In the genomic region with DNA sequence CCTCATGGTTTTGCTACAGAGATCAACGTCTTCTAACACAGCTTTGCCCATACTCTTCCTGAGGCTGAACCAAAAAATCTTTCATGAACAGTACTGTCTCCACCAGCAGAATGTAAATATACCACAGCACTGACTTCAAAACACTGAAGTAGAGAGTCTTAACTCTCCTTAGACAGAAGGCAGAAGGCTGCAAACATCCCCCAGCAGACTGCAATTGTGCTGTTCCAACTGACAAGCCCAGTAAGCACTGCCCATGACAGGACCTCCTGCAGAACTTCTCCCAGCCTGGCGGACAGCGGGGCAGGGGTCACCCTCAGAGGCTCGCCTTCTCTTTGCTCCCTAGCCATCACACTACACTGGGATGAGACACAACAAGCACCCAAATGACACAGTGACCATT, we compare ENCODE assay signal across 11 cellular contexts.
DNase-seq lines count a peak whose midpoint lies in the region; ATAC-seq, FAIRE-seq and TF ChIP-seq lines count a peak whose summit lies in the region.
"Had no signal": no experiment of that assay in that cellular context is flagged by ENCODE, and none has a peak within 500 bp of the region (broad histone marks: within the 10 kb centered on the region; RNA-seq: fewer than 3 reads in every experiment).

No MANE protein-coding gene starts in this region.

- H3K27me3 ChIP-seq in K562 (ENCODE audit: control insufficient read depth in 2 of 2, insufficient read depth in 2 of 2, low read length in 2 of 2) (no peaks in the 10 kb centered on the region), hepatocyte (no peaks in the 10 kb centered on the region), trophoblast cell (ENCODE audit: insufficient read depth, low read length) (no peaks in the 10 kb centered on the region), small intestine (ENCODE audit: control insufficient read depth in 2 of 2, insufficient read depth in 2 of 2, low read length in 2 of 2) (no peaks in the 10 kb centered on the region)
- H3K27me3 ChIP-seq: foreskin keratinocyte had no signal

- no peaks in the 10 kb centered on the region for H3K4me1 ChIP-seq in K562 (replicated peaks in 1 of 2; ENCODE audit: control insufficient read depth in 2 of 2, insufficient read depth in 2 of 2, low read length in 2 of 2)
- H3K4me1 ChIP-seq in hepatocyte (ENCODE audit: insufficient read depth): peaks cover 15% of the 10 kb centered on the region
- H3K4me1 ChIP-seq in trophoblast cell (ENCODE audit: control insufficient read depth in 1 of 2, insufficient read depth in 2 of 2, low read length in 2 of 2): peaks cover 6 to 8% of the 10 kb centered on the region in 2 experiments
- peaks cover 2 to 6% of the 10 kb centered on the region in 2 donors for H3K4me1 ChIP-seq in small intestine (ENCODE audit: control insufficient read depth in 2 of 2, insufficient read depth in 1 of 2, low read depth in 1 of 2, low read length in 1 of 2)

- H3K79me2 ChIP-seq in K562 (ENCODE audit: control insufficient read depth, insufficient read depth, low read length) (peaks cover 3% of the 10 kb centered on the region; the same call in 2 of the 3 replicates), hepatocyte (peaks cover 82% of the 10 kb centered on the region), trophoblast cell (ENCODE audit: control insufficient read depth, insufficient read depth, low read length, poor library complexity) (peaks cover 1% of the 10 kb centered on the region)

- H3K18ac ChIP-seq in trophoblast cell (ENCODE audit: low read length): no peak overlapping the region

- DNase-seq in Ammon's horn (ENCODE audit: low spot score): peak; percentile 32
- DNase-seq in K562 (ENCODE audit: extremely low read depth in 1 of 4, low spot score in 3 of 4): no peak
- DNase-seq in hepatocyte (ENCODE audit: low spot score): peak; percentile 18
- no peak for DNase-seq in trophoblast cell
- DNase-seq in small intestine: no peak
- no peak for DNase-seq in NCI-H2029 (lab: John Stamatoyannopoulos, UW)
- no peak for DNase-seq in SKM-1 (lab: John Stamatoyannopoulos, UW; ENCODE audit: unreplicated experiment)
- DNase-seq: activated CD4-positive, CD25-positive, alpha-beta regulatory T cell treated with anti-CD3 and anti-CD28 coated beads, Interleukin-2, amount 50 U/mL, for 72 hours; AML-193; foreskin keratinocyte had no signal

- FAIRE-seq in K562 (lab: Jason Lieb, UNC) (no peak), small intestine (lab: Jason Lieb, UNC) (no peak)

- CTCF ChIA-PET in K562 (lab: Yijun Ruan, JAX; ENCODE audit: low intra/inter-chr PET ratio): no interaction called here

- no peak for TF ChIP-seq RAD21 in K562 (CRISPR knock-in tag; conservative IDR thresholded peaks at IDR 0.05 in 1 of 2, IDR thresholded peaks at IDR 0.05 in 1 of 2)

- H2BK120ac ChIP-seq in trophoblast cell (ENCODE audit: insufficient read depth, low read length, poor library complexity): no peak overlapping the region

- H3K9me3 ChIP-seq in K562 (replicated peaks; ENCODE audit: control insufficient read depth, insufficient read depth, low read depth, low read length) (no peaks in the 10 kb centered on the region; the same call in 1 of the 2 replicates), hepatocyte (ENCODE audit: low read depth) (no peaks in the 10 kb centered on the region), trophoblast cell (ENCODE audit: insufficient read depth, low read depth, low read length) (no peaks in the 10 kb centered on the region), small intestine (ENCODE audit: control insufficient read depth, low read depth) (no peaks in the 10 kb centered on the region)

- no peak overlapping the region for H3K14ac ChIP-seq in trophoblast cell (ENCODE audit: low read length)

- in situ Hi-C loops in K562 (cut with MboI): no loop called here

- no peaks in the 10 kb centered on the region for H3K36me3 ChIP-seq in K562 (ENCODE audit: control insufficient read depth, insufficient read depth, low read length)
- H3K36me3 ChIP-seq in hepatocyte (replicated peaks; ENCODE audit: insufficient read depth, low read depth): no peaks in the 10 kb centered on the region
- no peaks in the 10 kb centered on the region for H3K36me3 ChIP-seq in trophoblast cell (ENCODE audit: control insufficient read depth in 1 of 2, insufficient read depth in 2 of 2, low read length in 2 of 2)
- no peaks in the 10 kb centered on the region for H3K36me3 ChIP-seq in small intestine (ENCODE audit: control insufficient read depth in 2 of 2, insufficient read depth in 2 of 2, low read length in 2 of 2)

- no peaks in the 10 kb centered on the region for H3K79me1 ChIP-seq in trophoblast cell (ENCODE audit: low read length)

- no peak for TF ChIP-seq CTCF in K562 (IDR thresholded peaks at IDR 0.05 in 2 of 3, conservative IDR thresholded peaks at IDR 0.05 in 1 of 3; ENCODE audit: insufficient read depth in 2 of 3, low read depth in 1 of 3, low read length in 3 of 3)
- no peak for TF ChIP-seq CTCF in hepatocyte (IDR thresholded peaks at IDR 0.05; ENCODE audit: poor library complexity)

- H3K9me1 ChIP-seq in K562 (ENCODE audit: control insufficient read depth, insufficient read depth, low read length): no peaks in the 10 kb centered on the region

- BruUV-seq in K562 (replicated peaks; lab: Mats Ljungman, UMichigan): no TSS peak

- POLR2A ChIA-PET in K562 (lab: Yijun Ruan, JAX): interaction anchor here (1.3 kb wide), 1 partner anchor 10 kb away, joined by 3 read pairs; no protein-coding TSS in a partner anchor

- H3K23ac ChIP-seq in trophoblast cell (ENCODE audit: low read length): peak overlapping the region; percentile 13

- H2AFZ ChIP-seq in K562 (ENCODE audit: low read depth, low read length) (no peak overlapping the region), hepatocyte (no peak overlapping the region), trophoblast cell (ENCODE audit: insufficient read depth, low read length, poor library complexity) (no peak overlapping the region)

- H4K8ac ChIP-seq in trophoblast cell (ENCODE audit: low read depth, low read length): no peak overlapping the region

- H4K91ac ChIP-seq in trophoblast cell (ENCODE audit: low read depth, low read length): no peak overlapping the region

- H3K4ac ChIP-seq in trophoblast cell (ENCODE audit: low read depth, low read length): no peak overlapping the region

- no peak overlapping the region for H2AK5ac ChIP-seq in trophoblast cell (ENCODE audit: low read length)

- H3K4me2 ChIP-seq in K562 (ENCODE audit: insufficient read depth, low read length) (no peak overlapping the region), hepatocyte (peak overlapping the region; percentile 47), trophoblast cell (ENCODE audit: low read length) (no peak overlapping the region)

- TF ChIP-seq EP300 in K562 (IDR thresholded peaks at IDR 0.05; ENCODE audit: low read length): no peak

- no peaks in the 10 kb centered on the region for H3K9me2 ChIP-seq in hepatocyte (replicated peaks; ENCODE audit: insufficient read depth)

- H2BK12ac ChIP-seq in trophoblast cell (ENCODE audit: low read length): no peak overlapping the region

- TF ChIP-seq POLR2A in K562 (conservative IDR thresholded peaks at IDR 0.05): no peak

- no peak overlapping the region for H3K9ac ChIP-seq in K562 (ENCODE audit: insufficient read depth in 1 of 2, low read depth in 2 of 2, low read length in 2 of 2)
- no peak overlapping the region for H3K9ac ChIP-seq in trophoblast cell (ENCODE audit: low read length)

- intact Hi-C loops in K562 (cut with micrococcal nuclease): no loop called here

- H4K20me1 ChIP-seq in K562 (replicated peaks; ENCODE audit: control insufficient read depth, insufficient read depth, low read length): peaks cover 10% of the 10 kb centered on the region; the same call in 1 of the 2 replicates
- H4K20me1 ChIP-seq in hepatocyte (ENCODE audit: insufficient read depth, poor library complexity, severe bottlenecking): peaks cover 16% of the 10 kb centered on the region

- WGBS in K562 (ENCODE audit: insufficient coverage, low coverage, missing lambda C conversion rate): 64% methylated on average over 4 of the region's 4 CpGs
- WGBS in hepatocyte (ENCODE audit: low lambda C conversion rate, missing lambda C conversion rate): 74% methylated on average over 4 of the region's 4 CpGs
- WGBS in trophoblast cell (ENCODE audit: extremely low coverage, insufficient coverage, insufficient read length): no CpG with 5 or more reads among the region's 4 CpGs
- 65 to 75% (median 71%) methylated on average over 4 of the region's 4 CpGs for WGBS in small intestine, 3 donors

- no peak overlapping the region for H2BK5ac ChIP-seq in trophoblast cell (ENCODE audit: low read depth, low read length, poor library complexity)

- peak; percentile 47 for ATAC-seq in K562
- no peak for ATAC-seq in GM19351 (IDR thresholded peaks at IDR 0.05; ENCODE audit: unreplicated experiment)

- no peak overlapping the region for H3K27ac ChIP-seq in K562 (ENCODE audit: extremely low read depth, low read depth, low read length)
- H3K27ac ChIP-seq in hepatocyte: peak overlapping the region; percentile 51
- peak overlapping the region; percentile 2 for H3K27ac ChIP-seq in trophoblast cell (ENCODE audit: low read depth, low read length)
- peak overlapping the region in 1 of 2 donors; percentile 33 for H3K27ac ChIP-seq in small intestine (ENCODE audit: low read depth in 1 of 2, low read length in 1 of 2)
- H3K27ac ChIP-seq: foreskin keratinocyte had no signal

- no peak overlapping the region for H4K12ac ChIP-seq in trophoblast cell (ENCODE audit: low read depth, low read length)

- no peak overlapping the region for H3K4me3 ChIP-seq in K562
- no peak overlapping the region for H3K4me3 ChIP-seq in hepatocyte
- H3K4me3 ChIP-seq in trophoblast cell (ENCODE audit: low read depth, low read length): no peak overlapping the region
- H3K4me3 ChIP-seq in small intestine (ENCODE audit: low read depth in 1 of 2, low read length in 2 of 2): no peak overlapping the region

TF ChIP-seq in K562, 482 proteins besides CTCF, POLR2A, EP300 and RAD21 (continues in another document):
- TF ChIP-seq, protein P1, sequence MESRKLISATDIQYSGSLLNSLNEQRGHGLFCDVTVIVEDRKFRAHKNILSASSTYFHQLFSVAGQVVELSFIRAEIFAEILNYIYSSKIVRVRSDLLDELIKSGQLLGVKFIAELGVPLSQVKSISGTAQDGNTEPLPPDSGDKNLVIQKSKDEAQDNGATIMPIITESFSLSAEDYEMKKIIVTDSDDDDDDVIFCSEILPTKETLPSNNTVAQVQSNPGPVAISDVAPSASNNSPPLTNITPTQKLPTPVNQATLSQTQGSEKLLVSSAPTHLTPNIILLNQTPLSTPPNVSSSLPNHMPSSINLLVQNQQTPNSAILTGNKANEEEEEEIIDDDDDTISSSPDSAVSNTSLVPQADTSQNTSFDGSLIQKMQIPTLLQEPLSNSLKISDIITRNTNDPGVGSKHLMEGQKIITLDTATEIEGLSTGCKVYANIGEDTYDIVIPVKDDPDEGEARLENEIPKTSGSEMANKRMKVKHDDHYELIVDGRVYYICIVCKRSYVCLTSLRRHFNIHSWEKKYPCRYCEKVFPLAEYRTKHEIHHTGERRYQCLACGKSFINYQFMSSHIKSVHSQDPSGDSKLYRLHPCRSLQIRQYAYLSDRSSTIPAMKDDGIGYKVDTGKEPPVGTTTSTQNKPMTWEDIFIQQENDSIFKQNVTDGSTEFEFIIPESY (CRISPR knock-in tag; IDR thresholded peaks at IDR 0.05): peak; percentile 17; the same call in 1 of the 2 replicates

Comparison
In these comparisons a context has a peak if more than half of its experiments do, and no peak if none do; other contexts are left out.
1. DNase-seq: peak in Ammon's horn (single experiment) and hepatocyte (single experiment); none in K562 (0 of 4), trophoblast cell (0 of 2), small intestine (single experiment), NCI-H2029 (single experiment) and SKM-1 (single experiment).